Comparison of ENCODE assay signal across 9 cellular contexts in genomic region chr9:137138701-137139467, GRCh38. TPM values are rescaled to one million over a fixed set of nuclear protein-coding genes. Genes with fewer than 3 reads are reported as not detected.
DNase-seq lines count a peak whose midpoint lies in the region; ATAC-seq and TF ChIP-seq lines count a peak whose summit lies in the region.
"Had no signal": no experiment of that assay in that cellular context is flagged by ENCODE, and none has a peak within 500 bp of the region (broad histone marks: within the 10 kb centered on the region; RNA-seq: fewer than 3 reads in every experiment).

GRIN1 (plus strand) TSS chr9:137139154; CDS start chr9:137139487, 333 bp downstream.

- H3K4me1 Mint-ChIP-seq in glutamatergic neuron (ENCODE audit: low read depth, unreplicated experiment) (peaks cover 7% of the 10 kb centered on the region), progenitor cell of endocrine pancreas (ENCODE audit: low read depth) (no peaks in the 10 kb centered on the region)

- H3K27ac ChIP-seq in WERI-Rb-1, result no peak within 1 kb of the TSS

- no peaks in the 10 kb centered on the region for H3K9me3 ChIP-seq in WERI-Rb-1 (ENCODE audit: severe bottlenecking)

- DNase-seq in DMS53 (lab: John Stamatoyannopoulos, UW), result peak; percentile 63
- DNase-seq in DMS53 treated with DMSO at 0.1 percent for 48 hours (lab: John Stamatoyannopoulos, UW; ENCODE audit: unreplicated experiment), result no peak
- no peak for DNase-seq in WERI-Rb-1
- no peak for DNase-seq in glutamatergic neuron
- DNase-seq in progenitor cell of endocrine pancreas (ENCODE audit: low spot score, unreplicated experiment), result peak; percentile 56
- no peak for DNase-seq in hepatic stellate cell (ENCODE audit: low spot score)
- DNase-seq in SIG-M5 treated with dmso at 0.1 percent for 504 hours (lab: John Stamatoyannopoulos, UW; ENCODE audit: unreplicated experiment), result no peak
- DNase-seq: GOT3 had no signal

- peaks cover 34% of the 10 kb centered on the region for H3K27me3 Mint-ChIP-seq in glutamatergic neuron (ENCODE audit: unreplicated experiment)
- H3K27me3 Mint-ChIP-seq in progenitor cell of endocrine pancreas, result peaks cover 82% of the 10 kb centered on the region

- H3K36me3 Mint-ChIP-seq in glutamatergic neuron (ENCODE audit: unreplicated experiment) (no peaks in the 10 kb centered on the region), progenitor cell of endocrine pancreas (ENCODE audit: insufficient read depth) (no peaks in the 10 kb centered on the region)

- H3K9me3 Mint-ChIP-seq in glutamatergic neuron (ENCODE audit: unreplicated experiment) (peaks cover 9% of the 10 kb centered on the region), progenitor cell of endocrine pancreas (ENCODE audit: low read depth) (no peaks in the 10 kb centered on the region)

- H3K4me3 Mint-ChIP-seq in glutamatergic neuron (ENCODE audit: unreplicated experiment) (peak within 1 kb of the TSS; percentile 87), progenitor cell of endocrine pancreas (ENCODE audit: low read depth) (no peak within 1 kb of the TSS)

- TF ChIP-seq CTCF in WERI-Rb-1 (IDR thresholded peaks at IDR 0.05; ENCODE audit: low read depth, low read length) (no peak), glutamatergic neuron (IDR thresholded peaks at IDR 0.05; ENCODE audit: partially characterized antibody, unreplicated experiment) (no peak), progenitor cell of endocrine pancreas (IDR thresholded peaks at IDR 0.05; ENCODE audit: unreplicated experiment) (no peak)

- peak within 1 kb of the TSS; percentile 22 for H3K27ac Mint-ChIP-seq in glutamatergic neuron (ENCODE audit: unreplicated experiment)
- H3K27ac Mint-ChIP-seq in progenitor cell of endocrine pancreas, result no peak within 1 kb of the TSS

- peak within 1 kb of the TSS; percentile 52 for H3K4me3 ChIP-seq in WERI-Rb-1 (ENCODE audit: low read depth, low read length)

- peaks cover 12% of the 10 kb centered on the region for H3K27me3 ChIP-seq in WERI-Rb-1 (ENCODE audit: insufficient read depth, low read depth, severe bottlenecking)

- ATAC-seq in HG02981 (IDR thresholded peaks at IDR 0.05; ENCODE audit: unreplicated experiment), result no peak

- H3K36me3 ChIP-seq in WERI-Rb-1, result no peaks in the 10 kb centered on the region

RNA-seq across cellular contexts. Expression of gene GRIN1, which starts in this region (rescaled TPM):
- total RNA-seq in glutamatergic neuron (ENCODE audit: unreplicated experiment), result 5.5 TPM
- total RNA-seq in progenitor cell of endocrine pancreas, result 0.07 and 0.77 TPM in 2 replicates

Comparison
In these comparisons a context has a peak if more than half of its experiments do, and no peak if none do; other contexts are left out.
1. Peak in DNase-seq in progenitor cell of endocrine pancreas; RNA of the gene not detected or under 1 TPM.